9 cellular contexts compared by ENCODE assay signal in genomic region chr7:12569673-12570072, GRCh38. TPM values are rescaled to one million over a fixed set of nuclear protein-coding genes. Genes with fewer than 3 reads are reported as not detected.
A peak's percentile ranks its signal among the peaks of the same experiment; 100 is the strongest.
DNase-seq lines count a peak whose midpoint lies in the region; ATAC-seq and TF ChIP-seq lines count a peak whose summit lies in the region.
"Had no signal": no experiment of that assay in that cellular context is flagged by ENCODE, and none has a peak within 500 bp of the region (broad histone marks: within the 10 kb centered on the region; RNA-seq: fewer than 3 reads in every experiment).

No MANE protein-coding gene starts in this region.

- H3K27ac ChIP-seq in breast epithelium, result no peak overlapping the region
- H3K27ac ChIP-seq: BLaER1 treated with 17β-estradiol and CSF1 and Interleukin-3, amounts not matched to agents 10 nM and 100 nM had no signal

- DNase-seq in activated naive CD4-positive, alpha-beta T cell treated with anti-CD3 and anti-CD28 coated beads, Interleukin-2, amount 10 ng/mL, durations not matched to agents 7 days and 5 days, result no peak
- no peak for DNase-seq in activated naive CD4-positive, alpha-beta T cell treated with anti-CD3 and anti-CD28 coated beads, Interleukin-2, amount 50 U/mL, for 16 hours
- no peak for DNase-seq in breast epithelium (ENCODE audit: low spot score in 2 of 2)
- no peak for DNase-seq in stimulated activated naive CD8-positive, alpha-beta T cell treated with anti-CD3 and anti-CD28 coated beads, Interleukin-15, amount 100 ng/mL, for 72 hours
- DNase-seq in DMS153 (lab: John Stamatoyannopoulos, UW), result no peak
- DNase-seq in HuH-7.5 (ENCODE audit: low spot score), result no peak
- no peak for DNase-seq in cortex of kidney (lab: John Stamatoyannopoulos, UW)

- peak overlapping the region in 2 of 3 donors; percentile 50 to 72 for H3K4me3 ChIP-seq in breast epithelium
- H3K4me3 ChIP-seq: BLaER1 treated with 17β-estradiol and CSF1 and Interleukin-3, amounts not matched to agents 10 nM and 100 nM had no signal

- TF ChIP-seq CTCF in breast epithelium (IDR thresholded peaks at IDR 0.05), result no peak

- H3K36me3 Mint-ChIP-seq in activated naive CD4-positive, alpha-beta T cell treated with anti-CD3 and anti-CD28 coated beads, Interleukin-2, amount 10 ng/mL, durations not matched to agents 7 days and 5 days, result no peaks in the 10 kb centered on the region

- H3K4me1 ChIP-seq in breast epithelium, result no peaks in the 10 kb centered on the region

- peak overlapping the region; percentile 60 for H3K4me3 Mint-ChIP-seq in activated naive CD4-positive, alpha-beta T cell treated with anti-CD3 and anti-CD28 coated beads, Interleukin-2, amount 10 ng/mL, durations not matched to agents 7 days and 5 days
- peak overlapping the region; percentile 73 to 79 for H3K4me3 Mint-ChIP-seq in stimulated activated naive CD8-positive, alpha-beta T cell treated with anti-CD3 and anti-CD28 coated beads, Interleukin-15, amount 100 ng/mL, for 72 hours

- peak; percentile 46 for ATAC-seq in HG03342 (IDR thresholded peaks at IDR 0.05; ENCODE audit: unreplicated experiment)
- no peak for ATAC-seq in stimulated activated naive CD8-positive, alpha-beta T cell treated with anti-CD3 and anti-CD28 coated beads, Interleukin-15, amount 100 ng/mL, for 72 hours

- peaks cover 30% of the 10 kb centered on the region for H3K4me1 Mint-ChIP-seq in activated naive CD4-positive, alpha-beta T cell treated with anti-CD3 and anti-CD28 coated beads, Interleukin-2, amount 10 ng/mL, durations not matched to agents 7 days and 5 days
- H3K4me1 Mint-ChIP-seq in stimulated activated naive CD8-positive, alpha-beta T cell treated with anti-CD3 and anti-CD28 coated beads, Interleukin-15, amount 100 ng/mL, for 72 hours, result peaks cover 35% of the 10 kb centered on the region

- no peak for TF ChIP-seq POLR2A in breast epithelium (IDR thresholded peaks at IDR 0.05)

- no peaks in the 10 kb centered on the region for H3K9me3 ChIP-seq in breast epithelium

- no peak overlapping the region for H3K27ac Mint-ChIP-seq in activated naive CD4-positive, alpha-beta T cell treated with anti-CD3 and anti-CD28 coated beads, Interleukin-2, amount 10 ng/mL, durations not matched to agents 7 days and 5 days
- no peak overlapping the region for H3K27ac Mint-ChIP-seq in stimulated activated naive CD8-positive, alpha-beta T cell treated with anti-CD3 and anti-CD28 coated beads, Interleukin-15, amount 100 ng/mL, for 72 hours

- H3K36me3 ChIP-seq in breast epithelium, result no peaks in the 10 kb centered on the region
- H3K36me3 ChIP-seq: BLaER1 treated with 17β-estradiol and CSF1 and Interleukin-3, amounts not matched to agents 10 nM and 100 nM had no signal

- peaks cover 37% of the 10 kb centered on the region for H3K27me3 Mint-ChIP-seq in activated naive CD4-positive, alpha-beta T cell treated with anti-CD3 and anti-CD28 coated beads, Interleukin-2, amount 10 ng/mL, durations not matched to agents 7 days and 5 days
- peaks cover 76% of the 10 kb centered on the region for H3K27me3 Mint-ChIP-seq in stimulated activated naive CD8-positive, alpha-beta T cell treated with anti-CD3 and anti-CD28 coated beads, Interleukin-15, amount 100 ng/mL, for 72 hours

- no peaks in the 10 kb centered on the region for H3K27me3 ChIP-seq in breast epithelium
- H3K27me3 ChIP-seq: BLaER1 treated with 17β-estradiol and CSF1 and Interleukin-3, amounts not matched to agents 10 nM and 100 nM had no signal

- intact Hi-C loops in breast epithelium (cut with DNase I; ENCODE audit: low total_unique reads), result no loop called here

- H3K9me3 Mint-ChIP-seq in activated naive CD4-positive, alpha-beta T cell treated with anti-CD3 and anti-CD28 coated beads, Interleukin-2, amount 10 ng/mL, durations not matched to agents 7 days and 5 days, result no peaks in the 10 kb centered on the region
- no peaks in the 10 kb centered on the region for H3K9me3 Mint-ChIP-seq in stimulated activated naive CD8-positive, alpha-beta T cell treated with anti-CD3 and anti-CD28 coated beads, Interleukin-15, amount 100 ng/mL, for 72 hours

- CTCF ChIA-PET in activated naive CD4-positive, alpha-beta T cell treated with anti-CD3 and anti-CD28 coated beads, Interleukin-2, amount 10 ng/mL, durations not matched to agents 7 days and 5 days (lab: Charles Lee), result interaction anchor here (1.6 kb wide), 1 partner anchor 54 kb away, joined by 4 read pairs; no protein-coding TSS in a partner anchor

RNA-seq across cellular contexts. Expression of gene SCIN, which starts 0.8 kb away (rescaled TPM):
- total RNA-seq in breast epithelium, result 1 to 10 TPM in 2 of 3 donors, under 1 TPM in 1; 0.96 to 4.7 (median 1.3) TPM
